ENCODE assay signal across 1 cellular context in genomic region chr3:186955898-186956696, GRCh38.
TF ChIP-seq lines count a peak whose summit lies in the region.

No MANE protein-coding gene starts in this region.

TF ChIP-seq in K562, 482 proteins besides CTCF, POLR2A, EP300 and RAD21 (continued from another document and continues in another):
- TF ChIP-seq ZNF518B (CRISPR knock-in tag; IDR thresholded peaks at IDR 0.05) (no peak), BCOR (IDR thresholded peaks at IDR 0.05) (peak; percentile 89), ETV6 (IDR thresholded peaks at IDR 0.05; ENCODE audit: borderline replicate concordance in 1 of 2, low read depth in 2 of 2, low read length in 1 of 2) (0 out of 4 replicates have a peak, but pooled peaks of 1 of the 2 experiments have one; percentile 17), ETV6 (CRISPR knock-in tag; IDR thresholded peaks at IDR 0.05; ENCODE audit: borderline replicate concordance) (no peak), ZNF561 (CRISPR knock-in tag; conservative IDR thresholded peaks at IDR 0.05) (no peak), NBN (IDR thresholded peaks at IDR 0.05; ENCODE audit: low read depth) (0 out of 2 replicates have a peak, but pooled peaks have one; percentile 29), CEBPB (tag; IDR thresholded peaks at IDR 0.05) (peak; percentile 43; the same call in 1 of the 2 replicates), NR4A1 (CRISPR knock-in tag; IDR thresholded peaks at IDR 0.05) (no peak), NR4A1 (tag; IDR thresholded peaks at IDR 0.05) (peak; percentile 69; the same call in 1 of the 2 replicates), HDAC2 (IDR thresholded peaks at IDR 0.05) (peak; percentile 56; the same call in 1 of the 2 replicates), E2F6 (IDR thresholded peaks at IDR 0.05; ENCODE audit: borderline replicate concordance in 1 of 2, extremely low read depth in 1 of 2, insufficient read depth in 1 of 2, insufficient read length in 1 of 2, low read depth in 1 of 2, low read length in 1 of 2, poor library complexity in 1 of 2, severe bottlenecking in 1 of 2) (peak; percentile 43 to 70), IFI16 (CRISPR knock-in tag; IDR thresholded peaks at IDR 0.05) (no peak), BHLHE40 (IDR thresholded peaks at IDR 0.05; ENCODE audit: low read length) (no peak), L3MBTL2 (IDR thresholded peaks at IDR 0.05) (peak; percentile 93), JUND (IDR thresholded peaks at IDR 0.05; ENCODE audit: borderline replicate concordance, low read depth, low read length) (0 out of 2 replicates have a peak, but pooled peaks have one; percentile 5), JUND (tag; IDR thresholded peaks at IDR 0.05; ENCODE audit: borderline replicate concordance, low read depth, low read length) (no peak; the same call in 2 of the 3 replicates), ZNF639 (CRISPR knock-in tag; conservative IDR thresholded peaks at IDR 0.05 in 1 of 2, IDR thresholded peaks at IDR 0.05 in 1 of 2) (peak in 1 of 2 experiments; percentile 70; a peak in 2 of 4 replicates), MED1 (CRISPR knock-in tag; IDR thresholded peaks at IDR 0.05; ENCODE audit: borderline replicate concordance) (no peak), ZFP36 (IDR thresholded peaks at IDR 0.05; ENCODE audit: low read depth, low read length, partially characterized antibody) (peak; percentile 61), ZNF384 (IDR thresholded peaks at IDR 0.05; ENCODE audit: low read depth, low read length) (peak; percentile 53), MAFK (IDR thresholded peaks at IDR 0.05; ENCODE audit: low read length) (no peak), NFE2L1 (tag; IDR thresholded peaks at IDR 0.05; ENCODE audit: borderline replicate concordance, low read depth) (no peak), AFF1 (IDR thresholded peaks at IDR 0.05; ENCODE audit: low read depth in 1 of 2, partially characterized antibody in 2 of 2) (peak in 1 of 2 experiments; percentile 69), MEF2A (IDR thresholded peaks at IDR 0.05; ENCODE audit: control insufficient read depth, low read depth, low read length) (no peak), ZNF592 (IDR thresholded peaks at IDR 0.05) (peak; percentile 89), JUN (IDR thresholded peaks at IDR 0.05; ENCODE audit: borderline replicate concordance, low read depth, low read length) (no peak), JUN (CRISPR knock-in tag; IDR thresholded peaks at IDR 0.05; ENCODE audit: borderline replicate concordance) (0 out of 2 replicates have a peak, but pooled peaks have one; percentile 49), NCOA1 (IDR thresholded peaks at IDR 0.05; ENCODE audit: low read depth) (no peak), FOXK1 (CRISPR knock-in tag; IDR thresholded peaks at IDR 0.05; ENCODE audit: borderline replicate concordance) (no peak)
